In the genomic region with DNA sequence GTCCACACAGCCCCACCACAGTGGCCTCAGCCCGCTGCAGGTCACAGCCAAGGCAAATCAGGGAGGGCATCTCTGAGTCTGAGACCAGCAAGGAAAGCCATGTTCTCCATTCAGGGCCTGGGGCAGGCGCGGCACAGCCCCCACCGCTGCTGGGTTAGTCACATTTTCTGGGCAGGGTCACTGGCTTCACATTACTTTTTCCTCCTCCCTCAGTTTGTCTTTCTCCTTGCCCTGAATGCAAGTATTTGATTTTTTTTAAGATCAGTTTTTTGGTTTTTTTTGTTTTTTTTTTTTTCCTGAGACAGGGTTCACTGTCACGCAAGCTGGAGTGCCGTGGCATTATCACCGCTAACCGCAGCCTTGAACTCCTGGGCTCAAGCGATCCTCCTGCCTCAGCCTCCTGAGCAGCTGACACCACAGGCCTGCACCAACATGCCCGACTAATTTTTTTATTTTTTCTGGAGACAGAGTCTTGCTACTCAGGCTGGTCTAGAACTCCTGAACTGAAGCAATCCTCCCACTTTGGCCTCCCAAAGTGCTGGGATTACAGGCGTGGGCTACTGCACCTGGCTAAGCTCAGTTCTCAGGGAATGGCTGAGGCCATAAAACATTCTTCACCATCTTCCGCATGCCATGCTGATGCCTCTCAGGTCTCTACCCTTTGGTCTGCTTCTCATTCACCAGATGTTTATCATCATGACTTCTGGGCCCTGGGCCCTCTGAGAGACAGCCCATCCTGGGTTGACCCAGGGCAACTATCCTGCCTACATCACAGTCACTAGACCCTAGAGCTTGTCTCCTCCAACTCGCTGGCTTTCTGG, we compare ENCODE assay signal across 10 cellular contexts. TPM values are rescaled to one million over a fixed set of nuclear protein-coding genes. Genes with fewer than 3 reads are reported as not detected.
A peak's percentile ranks its signal among the peaks of the same experiment; 100 is the strongest.
DNase-seq lines count a peak whose midpoint lies in the region; ATAC-seq and TF ChIP-seq lines count a peak whose summit lies in the region.
"Had no signal": no experiment of that assay in that cellular context is flagged by ENCODE, and none has a peak within 500 bp of the region (broad histone marks: within the 10 kb centered on the region; RNA-seq: fewer than 3 reads in every experiment).

No MANE protein-coding gene starts in this region.

- H3K27me3 ChIP-seq in A673 (replicated peaks; ENCODE audit: insufficient read depth, low read depth, low read length, poor library complexity) (no peaks in the 10 kb centered on the region), mucosa of rectum (ENCODE audit: control insufficient read depth in 2 of 2, insufficient read depth in 2 of 2, low read length in 2 of 2) (no peaks in the 10 kb centered on the region), gastroesophageal sphincter (no peaks in the 10 kb centered on the region)

- WGBS in gastroesophageal sphincter (ENCODE audit: low coverage in 1 of 2), 2 donors: 75 to 81% methylated on average over 5 to 11 of the region's 13 CpGs

- CTCF ChIA-PET in A673 (lab: Charles Lee): no interaction called here
- CTCF ChIA-PET in HEK293 (lab: Yijun Ruan, JAX): interaction anchor here (0.7 to 1.4 kb wide), 2 partner anchors 18 to 141 kb away, joined by 3 to 4 read pairs; no protein-coding TSS in a partner anchor

- peak overlapping the region; percentile 88 for H3K4me3 Mint-ChIP-seq in activated T-helper 2 cell treated with anti-CD3 and anti-CD28 coated beads, Interferon-gamma antibody, Interleukin-2, Interleukin-4, amounts not matched to agents 10 μg/mL and 5 μg/mL and 100 μg/mL, durations not matched to agents 14 hours and 24 hours and 36 hours (ENCODE audit: low read depth)

- H3K36me3 ChIP-seq in A673 (ENCODE audit: insufficient read depth, low read length, poor library complexity, severe bottlenecking) (no peaks in the 10 kb centered on the region), HEK293 (ENCODE audit: control insufficient read depth in 2 of 2, insufficient read depth in 1 of 2, low read length in 2 of 2) (no peaks in the 10 kb centered on the region), mucosa of rectum (ENCODE audit: control insufficient read depth in 2 of 2, insufficient read depth in 2 of 2, low read length in 2 of 2) (no peaks in the 10 kb centered on the region), gastroesophageal sphincter (no peaks in the 10 kb centered on the region)

- ATAC-seq in gastroesophageal sphincter: no peak
- ATAC-seq in HG03139 (IDR thresholded peaks at IDR 0.05; ENCODE audit: unreplicated experiment): no peak

- intact Hi-C loops in A673 (cut with micrococcal nuclease; ENCODE audit: unreplicated experiment): no loop called here
- intact Hi-C loops in activated T-helper 2 cell treated with anti-CD3 and anti-CD28 coated beads, Interferon-gamma antibody, Interleukin-2, Interleukin-4, amounts not matched to agents 10 μg/mL and 5 μg/mL and 100 μg/mL, durations not matched to agents 14 hours and 24 hours and 36 hours (cut with micrococcal nuclease): no loop called here

- peaks cover 4% of the 10 kb centered on the region for H3K9me3 Mint-ChIP-seq in activated T-helper 2 cell treated with anti-CD3 and anti-CD28 coated beads, Interferon-gamma antibody, Interleukin-2, Interleukin-4, amounts not matched to agents 10 μg/mL and 5 μg/mL and 100 μg/mL, durations not matched to agents 14 hours and 24 hours and 36 hours

- TF ChIP-seq POLR2A in gastroesophageal sphincter (IDR thresholded peaks at IDR 0.05): no peak

- H3K36me3 Mint-ChIP-seq in activated T-helper 2 cell treated with anti-CD3 and anti-CD28 coated beads, Interferon-gamma antibody, Interleukin-2, Interleukin-4, amounts not matched to agents 10 μg/mL and 5 μg/mL and 100 μg/mL, durations not matched to agents 14 hours and 24 hours and 36 hours (ENCODE audit: low read depth): peaks cover 10% of the 10 kb centered on the region

- TF ChIP-seq CTCF in A673 (conservative IDR thresholded peaks at IDR 0.05; ENCODE audit: low read depth, low read length): no peak
- no peak for TF ChIP-seq CTCF in HEK293 (tag by site-specific recombination; IDR thresholded peaks at IDR 0.05)
- TF ChIP-seq CTCF in gastroesophageal sphincter (IDR thresholded peaks at IDR 0.05): no peak

- H3K27me3 Mint-ChIP-seq in activated T-helper 2 cell treated with anti-CD3 and anti-CD28 coated beads, Interferon-gamma antibody, Interleukin-2, Interleukin-4, amounts not matched to agents 10 μg/mL and 5 μg/mL and 100 μg/mL, durations not matched to agents 14 hours and 24 hours and 36 hours (ENCODE audit: low read depth): no peaks in the 10 kb centered on the region

- no peak for DNase-seq in A673 (ENCODE audit: low spot score)
- DNase-seq in activated T-helper 2 cell treated with anti-CD3 and anti-CD28 coated beads, Interferon-gamma antibody, Interleukin-2, Interleukin-4, amounts not matched to agents 10 μg/mL and 5 μg/mL and 100 μg/mL, durations not matched to agents 14 hours and 24 hours and 36 hours (ENCODE audit: low spot score): no peak
- DNase-seq in NCI-H1092 (lab: John Stamatoyannopoulos, UW): no peak
- DNase-seq in stimulated activated naive CD4-positive, alpha-beta T cell (lab: John Stamatoyannopoulos, UW): no peak
- DNase-seq: cerebellar nuclear complex had no signal

- H3K9me3 ChIP-seq in A673 (ENCODE audit: low read depth, low read length, poor library complexity, severe bottlenecking) (no peaks in the 10 kb centered on the region), HEK293 (ENCODE audit: control insufficient read depth, insufficient read depth, low read depth, low read length) (no peaks in the 10 kb centered on the region), mucosa of rectum (ENCODE audit: control insufficient read depth in 2 of 2, low read length in 2 of 2) (no peaks in the 10 kb centered on the region), gastroesophageal sphincter (no peaks in the 10 kb centered on the region)

- peaks cover 55% of the 10 kb centered on the region for H3K4me1 Mint-ChIP-seq in activated T-helper 2 cell treated with anti-CD3 and anti-CD28 coated beads, Interferon-gamma antibody, Interleukin-2, Interleukin-4, amounts not matched to agents 10 μg/mL and 5 μg/mL and 100 μg/mL, durations not matched to agents 14 hours and 24 hours and 36 hours (ENCODE audit: low read depth)

- H3K9ac ChIP-seq in mucosa of rectum (ENCODE audit: low read depth in 1 of 2, low read length in 2 of 2): peak overlapping the region; percentile 63 to 87

- H3K4me1 ChIP-seq in A673 (ENCODE audit: insufficient read depth, low read length, poor library complexity, severe bottlenecking) (peaks cover 47% of the 10 kb centered on the region), HEK293 (ENCODE audit: control insufficient read depth, insufficient read depth, low read length) (no peaks in the 10 kb centered on the region; the same call in 1 of the 2 replicates), mucosa of rectum (ENCODE audit: control insufficient read depth in 2 of 2, insufficient read depth in 2 of 2, low read length in 2 of 2) (peaks cover 34 to 38% of the 10 kb centered on the region in 2 donors), gastroesophageal sphincter (peaks cover 0 to 49% (median 16%) of the 10 kb centered on the region in 3 donors)

- POLR2A ChIA-PET in A673 (lab: Charles Lee; ENCODE audit: low non-redundant PET) (no interaction called here), HEK293 (lab: Yijun Ruan, JAX) (no interaction called here)

- TF ChIP-seq EP300 in gastroesophageal sphincter (IDR thresholded peaks at IDR 0.05): no peak

- no TSS peak for BruUV-seq in A673 (replicated peaks; lab: Mats Ljungman, UMichigan)

- H3K27ac ChIP-seq in A673 (ENCODE audit: low read depth, low read length, poor library complexity, severe bottlenecking): peak overlapping the region; percentile 12
- no peak overlapping the region for H3K27ac ChIP-seq in HEK293 (ENCODE audit: extremely low read depth, low read depth, low read length)
- peak overlapping the region; percentile 94 to 95 for H3K27ac ChIP-seq in mucosa of rectum (ENCODE audit: low read depth in 2 of 2, low read length in 2 of 2)
- H3K27ac ChIP-seq in gastroesophageal sphincter: peak overlapping the region in 2 of 4 donors; percentile 37 to 61

- H3K4me3 ChIP-seq in A673 (ENCODE audit: low read depth, low read length, poor library complexity, severe bottlenecking): no peak overlapping the region
- H3K4me3 ChIP-seq in HEK293 (ENCODE audit: low read depth, low read length): no peak overlapping the region
- H3K4me3 ChIP-seq in mucosa of rectum (ENCODE audit: low read length in 2 of 2): peak overlapping the region in 1 of 2 donors; percentile 31
- no peak overlapping the region for H3K4me3 ChIP-seq in gastroesophageal sphincter

- peak overlapping the region; percentile 83 for H3K27ac Mint-ChIP-seq in activated T-helper 2 cell treated with anti-CD3 and anti-CD28 coated beads, Interferon-gamma antibody, Interleukin-2, Interleukin-4, amounts not matched to agents 10 μg/mL and 5 μg/mL and 100 μg/mL, durations not matched to agents 14 hours and 24 hours and 36 hours

RNA-seq across cellular contexts. Expression of gene CAPG, which starts 0.6 kb away (rescaled TPM):
- total RNA-seq in A673 (2021) (152 and 156 TPM in 2 replicates), gastroesophageal sphincter (10 to 100 TPM; 42.2 to 69.2 (median 60.2) TPM)
- 145 and 146 TPM in 2 replicates for total RNA-seq in activated T-helper 2 cell treated with anti-CD3 and anti-CD28 coated beads, Interferon-gamma antibody, Interleukin-2, Interleukin-4, amounts not matched to agents 10 μg/mL and 5 μg/mL and 100 μg/mL, durations not matched to agents 14 hours and 24 hours and 36 hours

RNA-seq across cellular contexts. Expression of gene SH2D6, which starts 7.7 kb away (rescaled TPM):
- total RNA-seq in A673 (2021) (0.52 and 1.1 TPM in 2 replicates), gastroesophageal sphincter (not detected)
- total RNA-seq in activated T-helper 2 cell treated with anti-CD3 and anti-CD28 coated beads, Interferon-gamma antibody, Interleukin-2, Interleukin-4, amounts not matched to agents 10 μg/mL and 5 μg/mL and 100 μg/mL, durations not matched to agents 14 hours and 24 hours and 36 hours: 0.48 and 1.3 TPM in 2 replicates
- total RNA-seq: left ventricle myocardium superior had no signal

RNA-seq across cellular contexts. Expression of gene ELMOD3, which starts 56.2 kb away (rescaled TPM):
- total RNA-seq in A673 (2021) (13.0 and 16.4 TPM in 2 replicates), gastroesophageal sphincter (10 to 100 TPM; 12.4 to 25.8 (median 18.0) TPM)
- total RNA-seq in activated T-helper 2 cell treated with anti-CD3 and anti-CD28 coated beads, Interferon-gamma antibody, Interleukin-2, Interleukin-4, amounts not matched to agents 10 μg/mL and 5 μg/mL and 100 μg/mL, durations not matched to agents 14 hours and 24 hours and 36 hours: 17.0 and 18.9 TPM in 2 replicates

RNA-seq across cellular contexts. Expression of gene RETSAT, which starts 56.5 kb away (rescaled TPM):
- 28.4 and 30.4 TPM in 2 replicates for total RNA-seq in A673 (2021)
- 26.3 and 29.6 TPM in 2 replicates for total RNA-seq in activated T-helper 2 cell treated with anti-CD3 and anti-CD28 coated beads, Interferon-gamma antibody, Interleukin-2, Interleukin-4, amounts not matched to agents 10 μg/mL and 5 μg/mL and 100 μg/mL, durations not matched to agents 14 hours and 24 hours and 36 hours
- 10 to 100 TPM; 29.5 to 61.8 (median 44.9) TPM for total RNA-seq in gastroesophageal sphincter
